ENCODE assay signal across 17 cellular contexts in the genomic region with DNA sequence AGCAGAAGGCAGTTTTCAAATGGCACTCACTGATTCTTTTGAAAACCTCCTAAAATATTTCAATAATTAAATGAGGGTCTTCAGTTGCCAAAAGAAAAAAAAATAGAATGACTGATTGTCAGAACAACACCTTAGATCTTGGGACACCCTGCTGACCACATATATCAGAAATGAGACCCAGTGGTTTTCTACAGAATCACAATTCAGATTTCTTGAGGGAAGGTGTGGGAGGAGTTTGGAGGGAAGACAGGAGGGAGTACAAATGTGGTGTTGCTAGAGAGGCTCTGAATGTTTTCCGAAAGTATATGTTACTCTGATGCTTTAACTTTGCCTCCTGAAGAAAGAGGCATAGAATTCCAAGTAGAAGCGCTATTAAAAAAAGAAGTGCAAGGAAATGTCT.
DNase-seq lines count a peak whose midpoint lies in the region; ATAC-seq and TF ChIP-seq lines count a peak whose summit lies in the region.
"Had no signal": no experiment of that assay in that cellular context is flagged by ENCODE, and none has a peak within 500 bp of the region (broad histone marks: within the 10 kb centered on the region; RNA-seq: fewer than 3 reads in every experiment).

No MANE protein-coding gene starts in this region.

- no peaks in the 10 kb centered on the region for H3K9me3 ChIP-seq in OCI-LY7 (ENCODE audit: low read length)

- POLR2A ChIA-PET in OCI-LY7 (lab: Charles Lee) = interaction anchor here (0.5 to 1.7 kb wide), 3 partner anchors 13 to 123 kb away, joined by 3 to 5 read pairs (median 4); a partner anchor contains a TSS

- H3K9me3 Mint-ChIP-seq in activated T-cell treated with anti-CD3 and anti-CD28 coated beads, Interleukin-2, amount 50 U/mL, for 4 hours = no peaks in the 10 kb centered on the region

- CTCF ChIA-PET in OCI-LY7 (lab: Charles Lee; ENCODE audit: unreplicated experiment) = no interaction called here

- H3K4me1 ChIP-seq in OCI-LY7 (ENCODE audit: insufficient read depth, low read length, poor library complexity, severe bottlenecking) = no peaks in the 10 kb centered on the region
- H3K4me1 ChIP-seq in foreskin keratinocyte = peaks cover 17% of the 10 kb centered on the region

- H3K27me3 ChIP-seq in foreskin keratinocyte = no peaks in the 10 kb centered on the region

- 0 out of 2 replicates have a peak overlapping the region, but pooled peaks have one; percentile 9 for H2AFZ ChIP-seq in OCI-LY7 (ENCODE audit: low read length)

- no peak overlapping the region for H3K4me3 ChIP-seq in OCI-LY7 (ENCODE audit: low read depth, low read length, poor library complexity, severe bottlenecking)
- H3K4me3 ChIP-seq: GM12878 had no signal

- peak; percentile 12 to 42 for ATAC-seq in activated T-cell treated with anti-CD3 and anti-CD28 coated beads, Interleukin-2, amount 50 U/mL, for 4 hours
- peak; percentile 32 for ATAC-seq in foreskin keratinocyte
- ATAC-seq in stimulated activated naive CD8-positive, alpha-beta T cell treated with anti-CD3 and anti-CD28 coated beads, Interleukin-15, Interleukin-2, amounts not matched to agents 100 U/mL and 50 U/mL, for 24 hours = peak; percentile 57
- no peak for ATAC-seq in GM21447 (IDR thresholded peaks at IDR 0.05; ENCODE audit: unreplicated experiment)
- no peak for ATAC-seq in HG02970 (IDR thresholded peaks at IDR 0.05; ENCODE audit: low FRiP score, unreplicated experiment)
- ATAC-seq: PC-3 had no signal

- H3K4me2 ChIP-seq in OCI-LY7 (ENCODE audit: low read length) = no peak overlapping the region

- no peaks in the 10 kb centered on the region for H3K9me2 ChIP-seq in OCI-LY7 (ENCODE audit: insufficient read depth, low read length)

- H3K36me3 Mint-ChIP-seq in activated T-cell treated with anti-CD3 and anti-CD28 coated beads, Interleukin-2, amount 50 U/mL, for 4 hours (ENCODE audit: insufficient read depth) = no peaks in the 10 kb centered on the region

- no peak for TF ChIP-seq CTCF in OCI-LY7 (conservative IDR thresholded peaks at IDR 0.05; ENCODE audit: low read length)
- TF ChIP-seq CTCF in foreskin keratinocyte (conservative IDR thresholded peaks at IDR 0.05) = no peak

- H3K4me3 Mint-ChIP-seq in activated T-cell treated with anti-CD3 and anti-CD28 coated beads, Interleukin-2, amount 50 U/mL, for 4 hours = no peak overlapping the region

- H4K20me1 ChIP-seq in OCI-LY7 (ENCODE audit: insufficient read depth, low read length) = no peaks in the 10 kb centered on the region

- H3K4me1 Mint-ChIP-seq in activated T-cell treated with anti-CD3 and anti-CD28 coated beads, Interleukin-2, amount 50 U/mL, for 4 hours (ENCODE audit: low read depth) = peaks cover 29% of the 10 kb centered on the region

- H3K27ac ChIP-seq in OCI-LY7 (ENCODE audit: low read depth, low read length, poor library complexity, severe bottlenecking) (no peak overlapping the region), foreskin keratinocyte (peak overlapping the region; percentile 17)
- H3K27ac ChIP-seq: C4-2B had no signal

- BruUV-seq in OCI-LY7 (replicated peaks; lab: Mats Ljungman, UMichigan) = no TSS peak

- DNase-seq in activated T-cell treated with anti-CD3 and anti-CD28 coated beads, Interleukin-2, amount 50 U/mL, for 4 hours = no peak
- no peak for DNase-seq in activated T-cell treated with anti-CD3 and anti-CD28 coated beads for 4 hours
- no peak for DNase-seq in OCI-LY7 (ENCODE audit: low spot score)
- no peak for DNase-seq in foreskin keratinocyte
- DNase-seq in stimulated activated naive CD8-positive, alpha-beta T cell treated with anti-CD3 and anti-CD28 coated beads, Interleukin-15, Interleukin-2, amounts not matched to agents 100 U/mL and 50 U/mL, for 24 hours = no peak
- DNase-seq: DMS 273 treated with DMSO at 0.1 percent for 48 hours, GDM1, KBM-7, NCI-H1048, NCI-H1436 treated with DMSO at 0.1 percent for 48 hours, NCI-H2081, NCI-H748 treated with DMSO at 0.1 percent for 48 hours, PC-3 had no signal

- H3K27me3 Mint-ChIP-seq in activated T-cell treated with anti-CD3 and anti-CD28 coated beads, Interleukin-2, amount 50 U/mL, for 4 hours (ENCODE audit: low read depth) = no peaks in the 10 kb centered on the region

- no peaks in the 10 kb centered on the region for H3K79me2 ChIP-seq in OCI-LY7 (ENCODE audit: insufficient read depth, low read depth, low read length)

- intact Hi-C loops in OCI-LY7 (cut with micrococcal nuclease; ENCODE audit: unreplicated experiment) = no loop called here

- no peaks in the 10 kb centered on the region for H3K36me3 ChIP-seq in OCI-LY7 (ENCODE audit: insufficient read depth, low read length)

Comparison
In these comparisons a context has a peak if more than half of its experiments do, and no peak if none do; other contexts are left out.
1. ATAC-seq: peak in activated T-cell treated with anti-CD3 and anti-CD28 coated beads, Interleukin-2, amount 50 U/mL, for 4 hours (2 of 2), foreskin keratinocyte (single experiment) and stimulated activated naive CD8-positive, alpha-beta T cell treated with anti-CD3 and anti-CD28 coated beads, Interleukin-15, Interleukin-2, amounts not matched to agents 100 U/mL and 50 U/mL, for 24 hours (single experiment); none in GM21447 (single experiment) and HG02970 (single experiment).